1 cellular context compared by ENCODE assay signal in genomic region chr15:43316969-43317346, GRCh38.
TF ChIP-seq lines count a peak whose summit lies in the region.

No MANE protein-coding gene starts in this region.

TF ChIP-seq in HepG2, 621 proteins besides CTCF, POLR2A, EP300 and RAD21:
- TF ChIP-seq ZNF761 (CRISPR knock-in tag; conservative IDR thresholded peaks at IDR 0.05) (no peak), ZNF382 (CRISPR knock-in tag; IDR thresholded peaks at IDR 0.05; ENCODE audit: borderline replicate concordance) (no peak), ZNF232 (CRISPR knock-in tag; IDR thresholded peaks at IDR 0.05; ENCODE audit: borderline replicate concordance) (no peak), CENPX (CRISPR knock-in tag; IDR thresholded peaks at IDR 0.05) (no peak), KMT2A (CRISPR knock-in tag; IDR thresholded peaks at IDR 0.05) (no peak), HOMEZ (CRISPR knock-in tag; IDR thresholded peaks at IDR 0.05; ENCODE audit: low read depth) (no peak), ZNF468 (CRISPR knock-in tag; IDR thresholded peaks at IDR 0.05) (no peak), NR2F2 (IDR thresholded peaks at IDR 0.05; ENCODE audit: borderline replicate concordance, low read depth) (no peak), ZNF781 (CRISPR knock-in tag; IDR thresholded peaks at IDR 0.05; ENCODE audit: borderline replicate concordance, not compliant biosample characterization) (no peak), ZNF337 (CRISPR knock-in tag; IDR thresholded peaks at IDR 0.05; ENCODE audit: borderline replicate concordance, low read depth) (no peak), GLMP (CRISPR knock-in tag; IDR thresholded peaks at IDR 0.05; ENCODE audit: borderline replicate concordance) (no peak), HCFC1 (IDR thresholded peaks at IDR 0.05; ENCODE audit: low read depth, low read length) (no peak), ZNF878 (CRISPR knock-in tag; IDR thresholded peaks at IDR 0.05) (no peak), BCLAF1 (IDR thresholded peaks at IDR 0.05) (no peak), POGK (CRISPR knock-in tag; conservative IDR thresholded peaks at IDR 0.05) (no peak), ZGPAT (CRISPR knock-in tag; IDR thresholded peaks at IDR 0.05) (no peak), USF2 (IDR thresholded peaks at IDR 0.05; ENCODE audit: low read depth, low read length) (no peak), USF2 (CRISPR knock-in tag; IDR thresholded peaks at IDR 0.05; ENCODE audit: borderline replicate concordance) (no peak)
